ENCODE assay signal across 8 cellular contexts in the genomic region with DNA sequence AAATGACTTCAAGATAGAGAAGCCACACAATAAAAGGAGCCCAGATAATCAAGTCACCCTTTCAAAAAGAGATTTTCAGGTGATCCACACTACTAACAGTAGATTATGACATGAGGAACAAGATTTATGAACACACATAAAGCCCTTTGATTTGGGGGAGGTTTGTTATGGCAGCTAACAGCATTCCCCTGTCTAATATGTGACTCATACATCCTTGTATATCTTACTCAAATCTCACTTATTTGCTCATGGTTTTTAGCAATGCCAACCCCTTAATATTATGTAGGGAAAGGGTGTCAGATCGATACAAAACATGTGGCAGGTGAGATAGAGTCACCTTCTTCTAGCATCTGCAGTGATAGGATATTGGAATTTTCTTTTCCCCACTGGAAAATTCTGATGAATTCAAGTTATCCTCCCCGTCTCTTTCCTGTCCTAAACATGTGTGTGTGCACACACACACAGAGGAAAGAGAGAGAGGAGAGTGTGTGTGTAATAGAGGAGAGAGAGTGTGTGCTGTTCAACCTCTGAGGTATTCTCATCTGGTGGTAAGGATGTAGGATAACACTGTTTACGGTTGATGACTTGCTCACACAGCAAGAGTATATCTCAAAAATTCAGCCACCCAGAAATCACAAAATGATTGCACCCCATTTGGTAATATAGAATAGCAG.
DNase-seq lines count a peak whose midpoint lies in the region; FAIRE-seq and TF ChIP-seq lines count a peak whose summit lies in the region.

No MANE protein-coding gene starts in this region.

- peak; percentile 14 for FAIRE-seq in GM12892 (lab: Jason Lieb, UNC)

- DNase-seq in GM12892 (ENCODE audit: insufficient read length) (no peak), HCEC 1CT (peak; percentile 81), LHCN-M2 (ENCODE audit: low read depth) (peak; percentile 37), glomerular visceral epithelial cell (ENCODE audit: extremely low spot score) (peak; percentile 64), hippocampal formation (lab: John Stamatoyannopoulos, UW) (no peak), NCI-H2227 (lab: John Stamatoyannopoulos, UW; ENCODE audit: unreplicated experiment) (no peak), AG20443 (ENCODE audit: low spot score) (no peak), SKM-1 (lab: John Stamatoyannopoulos, UW; ENCODE audit: unreplicated experiment) (no peak)

- TF ChIP-seq POLR2A in GM12892 (IDR thresholded peaks at IDR 0.05; ENCODE audit: low read depth, low read length), result no peak

Comparison
In these comparisons a context has a peak if more than half of its experiments do, and no peak if none do; other contexts are left out.
1. DNase-seq: peak in HCEC 1CT (single experiment), LHCN-M2 (single experiment) and glomerular visceral epithelial cell (single experiment); none in GM12892 (single experiment), hippocampal formation (0 of 2), NCI-H2227 (single experiment), AG20443 (single experiment) and SKM-1 (single experiment).